13 cellular contexts compared by ENCODE assay signal in the genomic region with DNA sequence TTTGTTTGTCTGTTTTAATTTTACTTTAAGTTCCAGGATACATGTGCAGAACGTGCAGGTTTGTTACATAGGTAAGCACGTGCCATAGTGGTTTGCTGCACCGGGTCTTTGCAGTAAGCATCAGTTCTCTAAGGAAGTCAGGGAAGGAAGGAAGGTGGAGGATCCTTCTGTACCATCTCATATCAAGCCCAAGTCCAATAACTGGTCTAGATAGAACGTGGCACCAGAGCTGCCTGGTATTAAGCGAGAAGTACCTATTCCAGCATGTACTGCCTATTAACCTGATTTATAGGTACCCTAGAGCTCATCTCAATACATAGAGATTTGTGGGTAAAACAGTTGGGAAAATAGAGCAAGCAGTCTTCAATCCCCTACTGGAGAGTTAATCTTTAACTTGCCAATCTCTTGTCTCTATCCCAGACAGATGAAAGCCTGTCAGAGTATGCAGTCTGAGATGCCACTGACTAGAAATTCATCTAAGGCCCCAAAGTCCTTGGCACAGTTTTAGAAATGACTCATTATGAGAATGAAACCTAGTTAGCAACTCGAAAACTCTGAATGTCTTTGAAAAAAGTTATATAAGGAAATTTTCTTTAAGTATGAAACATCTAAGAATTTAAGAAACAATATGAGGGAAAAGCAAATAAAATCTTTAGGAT.
A peak's percentile ranks its signal among the peaks of the same experiment; 100 is the strongest.
DNase-seq lines count a peak whose midpoint lies in the region; ATAC-seq and TF ChIP-seq lines count a peak whose summit lies in the region.
"Had no signal": no experiment of that assay in that cellular context is flagged by ENCODE, and none has a peak within 500 bp of the region (broad histone marks: within the 10 kb centered on the region; RNA-seq: fewer than 3 reads in every experiment).

No MANE protein-coding gene starts in this region.

- no peak overlapping the region for H3K4me3 ChIP-seq in vagina
- H3K4me3 ChIP-seq: mucosa of descending colon had no signal

- TF ChIP-seq CTCF in vagina (IDR thresholded peaks at IDR 0.05): no peak

- no peaks in the 10 kb centered on the region for H3K27me3 ChIP-seq in vagina

- intact Hi-C loops in vagina (cut with DNase I): no loop called here

- no peaks in the 10 kb centered on the region for H3K36me3 ChIP-seq in vagina

- no peaks in the 10 kb centered on the region for H3K4me1 ChIP-seq in vagina

- TF ChIP-seq POLR2A in vagina (IDR thresholded peaks at IDR 0.05): no peak

- DNase-seq in ELR (ENCODE audit: low read depth) (peak; percentile 56), HS-5 (ENCODE audit: low read depth) (peak; percentile 24), dedifferentiated amniotic fluid mesenchymal stem cell (ENCODE audit: extremely low spot score) (peak; percentile 68), mesenteric fat pad (ENCODE audit: low spot score) (no peak), epidermal melanocyte (ENCODE audit: insufficient read length, low spot score) (no peak), vagina (ENCODE audit: extremely low spot score in 2 of 2) (no peak)
- DNase-seq: AML-193, endodermal cell, Kasumi-1, mucosa of descending colon had no signal

- no peak overlapping the region for H3K27ac ChIP-seq in vagina
- H3K27ac ChIP-seq: RWPE1 had no signal

- no peaks in the 10 kb centered on the region for H3K9me3 ChIP-seq in vagina
- H3K9me3 ChIP-seq: mucosa of descending colon had no signal

- peak; percentile 61 for ATAC-seq in GM21381 (IDR thresholded peaks at IDR 0.05; ENCODE audit: unreplicated experiment)
- ATAC-seq in GM19023 (IDR thresholded peaks at IDR 0.05; ENCODE audit: unreplicated experiment): no peak
- ATAC-seq: mucosa of descending colon had no signal

Comparison
In these comparisons a context has a peak if more than half of its experiments do, and no peak if none do; other contexts are left out.
1. DNase-seq: peak in ELR (single experiment), HS-5 (single experiment) and dedifferentiated amniotic fluid mesenchymal stem cell (single experiment); none in mesenteric fat pad (single experiment), epidermal melanocyte (single experiment) and vagina (0 of 2).